ENCODE assay signal across 27 cellular contexts in the genomic region with DNA sequence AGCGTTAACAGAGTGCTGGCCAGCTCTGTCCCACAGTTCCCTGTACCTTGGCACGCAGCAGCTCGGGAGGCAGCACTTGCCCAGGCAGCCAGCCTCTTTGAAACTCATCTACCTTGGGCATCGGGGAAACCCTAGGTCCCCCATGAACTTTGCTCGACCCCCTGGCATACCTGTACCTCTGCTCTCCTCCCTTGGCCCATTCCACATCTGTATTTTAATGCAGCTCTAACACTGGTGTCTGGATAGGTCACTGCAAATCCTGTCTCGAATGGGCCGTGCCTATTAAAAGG.
"Had no signal": no experiment of that assay in that cellular context is flagged by ENCODE, and none has a peak within 500 bp of the region (broad histone marks: within the 10 kb centered on the region; RNA-seq: fewer than 3 reads in every experiment).

No MANE protein-coding gene starts in this region.

- H3K9me3 ChIP-seq: ascending aorta, SJCRH30 had no signal

- H3K4me1 ChIP-seq: ascending aorta, SJCRH30 had no signal

- H3K36me3 Mint-ChIP-seq: activated CD8-positive, alpha-beta memory T cell treated with anti-CD3 and anti-CD28 coated beads, Interleukin-2, amount 10 ng/mL, durations not matched to agents 7 days and 5 days had no signal

- H3K4me3 ChIP-seq: ascending aorta, cardiac muscle cell, SJCRH30, SK-N-MC had no signal

- H3K27me3 ChIP-seq: ascending aorta, cardiac muscle cell, SJCRH30 had no signal

- H3K4me1 Mint-ChIP-seq: activated CD8-positive, alpha-beta memory T cell treated with anti-CD3 and anti-CD28 coated beads, Interleukin-2, amount 10 ng/mL, durations not matched to agents 7 days and 5 days had no signal

- ATAC-seq: activated CD8-positive, alpha-beta memory T cell treated with anti-CD3 and anti-CD28 coated beads, Interleukin-2, amount 10 ng/mL, durations not matched to agents 7 days and 5 days; Panc1 had no signal

- H3K27ac ChIP-seq: ascending aorta, cardiac muscle cell, SJCRH30, SK-N-MC, WERI-Rb-1 had no signal

- DNase-seq: activated CD4-positive, alpha-beta memory T cell treated with anti-CD3 and anti-CD28 coated beads, Interleukin-2, amount 10 ng/mL, durations not matched to agents 7 days and 5 days; activated CD4-positive, alpha-beta T cell treated with anti-CD3 and anti-CD28 coated beads for 1 hour; activated CD4-positive, alpha-beta T cell treated with anti-CD3 and anti-CD28 coated beads for 48 hours; activated CD4-positive, CD25-positive, alpha-beta regulatory T cell; activated CD8-positive, alpha-beta memory T cell treated with anti-CD3 and anti-CD28 coated beads for 24 hours; activated CD8-positive, alpha-beta memory T cell treated with anti-CD3 and anti-CD28 coated beads, Interleukin-2, amount 10 ng/mL, durations not matched to agents 7 days and 5 days; activated gamma-delta T cell; activated naive CD4-positive, alpha-beta T cell treated with Interleukin-2 at 50 U/mL for 16 hours; activated naive CD8-positive, alpha-beta T cell treated with anti-CD3 and anti-CD28 coated beads, Interleukin-2, amount 10 ng/mL, durations not matched to agents 7 days and 5 days; activated T-cell treated with anti-CD3 and anti-CD28 coated beads, Interleukin-2, amount 50 U/mL, for 48 hours; amygdala; NCI-H1105; NCI-H1417 treated with DMSO at 0.1 percent for 48 hours; NCI-H1694; NCI-H1930; NCI-H2081 treated with DMSO at 0.1 percent for 48 hours; NCI-H345; NCI-H524 treated with DMSO at 0.1 percent for 48 hours; SHP77; SJCRH30; T1000; WERI-Rb-1 had no signal

- H3K9me3 Mint-ChIP-seq: activated CD4-positive, alpha-beta memory T cell treated with anti-CD3 and anti-CD28 coated beads, Interleukin-2, amount 10 ng/mL, durations not matched to agents 7 days and 5 days; activated naive CD4-positive, alpha-beta T cell treated with anti-CD3 and anti-CD28 coated beads, Interleukin-2, amount 50 U/mL, for 24 hours; activated naive CD8-positive, alpha-beta T cell treated with anti-CD3 and anti-CD28 coated beads, Interleukin-2, amount 10 ng/mL, durations not matched to agents 7 days and 5 days had no signal

- H3K27ac Mint-ChIP-seq: activated CD4-positive, alpha-beta memory T cell treated with anti-CD3 and anti-CD28 coated beads, Interleukin-2, amount 10 ng/mL, durations not matched to agents 7 days and 5 days; activated CD8-positive, alpha-beta memory T cell treated with anti-CD3 and anti-CD28 coated beads, Interleukin-2, amount 10 ng/mL, durations not matched to agents 7 days and 5 days; activated naive CD4-positive, alpha-beta T cell treated with anti-CD3 and anti-CD28 coated beads, Interleukin-2, amount 50 U/mL, for 24 hours had no signal

- H3K36me3 ChIP-seq: cardiac muscle cell, SJCRH30, WERI-Rb-1 had no signal

- H3K27me3 Mint-ChIP-seq: activated CD4-positive, alpha-beta memory T cell treated with anti-CD3 and anti-CD28 coated beads, Interleukin-2, amount 10 ng/mL, durations not matched to agents 7 days and 5 days; activated CD8-positive, alpha-beta memory T cell treated with anti-CD3 and anti-CD28 coated beads, Interleukin-2, amount 10 ng/mL, durations not matched to agents 7 days and 5 days; activated naive CD4-positive, alpha-beta T cell treated with anti-CD3 and anti-CD28 coated beads, Interleukin-2, amount 50 U/mL, for 24 hours; activated naive CD8-positive, alpha-beta T cell treated with anti-CD3 and anti-CD28 coated beads, Interleukin-2, amount 10 ng/mL, durations not matched to agents 7 days and 5 days had no signal

- H3K4me3 Mint-ChIP-seq: activated CD4-positive, alpha-beta memory T cell treated with anti-CD3 and anti-CD28 coated beads, Interleukin-2, amount 10 ng/mL, durations not matched to agents 7 days and 5 days; activated CD8-positive, alpha-beta memory T cell treated with anti-CD3 and anti-CD28 coated beads, Interleukin-2, amount 10 ng/mL, durations not matched to agents 7 days and 5 days; activated naive CD4-positive, alpha-beta T cell treated with anti-CD3 and anti-CD28 coated beads, Interleukin-2, amount 50 U/mL, for 24 hours; activated naive CD8-positive, alpha-beta T cell treated with anti-CD3 and anti-CD28 coated beads, Interleukin-2, amount 10 ng/mL, durations not matched to agents 7 days and 5 days had no signal
